In the genomic region with DNA sequence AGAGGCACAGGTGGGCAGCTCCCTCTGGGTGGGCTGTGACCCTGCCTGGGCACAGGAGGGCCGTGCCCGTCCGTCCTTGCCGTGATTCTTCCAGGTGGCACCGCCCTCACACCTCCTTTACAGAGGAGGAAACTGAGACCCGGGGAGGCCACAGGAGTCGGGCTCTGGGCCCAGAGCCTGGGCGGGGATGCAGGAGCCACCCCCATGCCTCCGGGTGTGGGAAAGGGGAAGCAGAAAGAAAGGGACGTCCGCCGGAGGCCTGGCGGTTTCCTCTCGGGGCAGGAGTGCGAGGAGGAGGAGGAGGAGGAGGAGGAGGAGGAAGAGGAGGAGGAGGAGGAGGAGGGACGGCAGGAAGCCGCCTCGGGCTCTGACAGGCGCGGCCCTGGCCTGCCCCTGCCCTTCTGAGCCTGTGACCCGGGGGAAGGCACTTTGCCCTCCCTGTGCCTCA, we compare ENCODE assay signal across 11 cellular contexts. TPM values are rescaled to one million over a fixed set of nuclear protein-coding genes. Genes with fewer than 3 reads are reported as not detected.
DNase-seq lines count a peak whose midpoint lies in the region; ATAC-seq, FAIRE-seq and TF ChIP-seq lines count a peak whose summit lies in the region.
"Had no signal": no experiment of that assay in that cellular context is flagged by ENCODE, and none has a peak within 500 bp of the region (broad histone marks: within the 10 kb centered on the region; RNA-seq: fewer than 3 reads in every experiment).

No MANE protein-coding gene starts in this region.

- TF ChIP-seq POLR2A in thyroid gland (IDR thresholded peaks at IDR 0.05), result no peak

- H3K4me3 ChIP-seq in left ventricle myocardium inferior (peak overlapping the region; percentile 35), thyroid gland (replicated peaks in 1 of 3) (no peak overlapping the region)
- H3K4me3 ChIP-seq: SJSA1 had no signal

- peak; percentile 79 for DNase-seq in activated CD4-positive, alpha-beta T cell treated with anti-CD3 and anti-CD28 coated beads, Interleukin-2, amount 10 ng/mL, durations not matched to agents 24 days and 14 days
- DNase-seq in activated CD4-positive, alpha-beta T cell treated with anti-CD3 and anti-CD28 coated beads for 4 hours, result no peak
- DNase-seq in activated CD8-positive, alpha-beta memory T cell treated with anti-CD3 and anti-CD28 coated beads, Interleukin-2, amount 10 ng/mL, durations not matched to agents 7 days and 5 days, result no peak
- DNase-seq in left ventricle myocardium inferior, result peak; percentile 76
- peak; percentile 23 for DNase-seq in thyroid gland
- DNase-seq in 8988T, result no peak
- DNase-seq in urothelium cell line (ENCODE audit: low spot score), result no peak
- DNase-seq: stimulated activated CD4-positive, alpha-beta T cell treated with anti-CD3 and anti-CD28 coated beads, Interleukin-4, amount 100 ng/mL, for 24 hours had no signal

- ATAC-seq in activated CD8-positive, alpha-beta memory T cell treated with anti-CD3 and anti-CD28 coated beads, Interleukin-2, amount 10 ng/mL, durations not matched to agents 7 days and 5 days, result no peak
- no peak for ATAC-seq in HG03025 (IDR thresholded peaks at IDR 0.05; ENCODE audit: low FRiP score, unreplicated experiment)

- WGBS in thyroid gland, 2 donors, result 76% methylated on average over 18 to 21 of the region's 21 CpGs

- intact Hi-C loops in activated CD4-positive, alpha-beta T cell treated with anti-CD3 and anti-CD28 coated beads, Interleukin-2, amount 10 ng/mL, durations not matched to agents 24 days and 14 days (cut with micrococcal nuclease), result no loop called here
- intact Hi-C loops in left ventricle myocardium inferior (cut with micrococcal nuclease), result no loop called here
- intact Hi-C loops in thyroid gland (cut with DNase I), result no loop called here

- TF ChIP-seq CTCF in left ventricle myocardium inferior (IDR thresholded peaks at IDR 0.05; ENCODE audit: borderline replicate concordance), result no peak
- TF ChIP-seq CTCF in thyroid gland (IDR thresholded peaks at IDR 0.05), result no peak

- H3K27ac Mint-ChIP-seq in activated CD4-positive, alpha-beta T cell treated with anti-CD3 and anti-CD28 coated beads, Interleukin-2, amount 10 ng/mL, durations not matched to agents 24 days and 14 days, result peak overlapping the region; percentile 95
- H3K27ac Mint-ChIP-seq in activated CD8-positive, alpha-beta memory T cell treated with anti-CD3 and anti-CD28 coated beads, Interleukin-2, amount 10 ng/mL, durations not matched to agents 7 days and 5 days, result peak overlapping the region; percentile 75

- H3K36me3 ChIP-seq in left ventricle myocardium inferior, result no peaks in the 10 kb centered on the region
- no peaks in the 10 kb centered on the region for H3K36me3 ChIP-seq in thyroid gland

- H3K27ac ChIP-seq in left ventricle myocardium inferior (replicated peaks) (peak overlapping the region; percentile 97), thyroid gland (peak overlapping the region in 2 of 3 donors; percentile 59 to 71)
- H3K27ac ChIP-seq: SJSA1 had no signal

- CTCF ChIA-PET in activated CD8-positive, alpha-beta memory T cell treated with anti-CD3 and anti-CD28 coated beads, Interleukin-2, amount 10 ng/mL, durations not matched to agents 7 days and 5 days (lab: Charles Lee), result interaction anchor here (0.7 to 4.2 kb wide), 6 partner anchors 8 to 32 kb away, joined by 3 to 25 read pairs (median 8); a partner anchor contains a TSS

- H3K27me3 ChIP-seq in left ventricle myocardium inferior (ENCODE audit: low read depth) (no peaks in the 10 kb centered on the region), thyroid gland (no peaks in the 10 kb centered on the region)
- H3K27me3 ChIP-seq: SJSA1 had no signal

- peaks cover 32% of the 10 kb centered on the region for H3K36me3 Mint-ChIP-seq in activated CD4-positive, alpha-beta T cell treated with anti-CD3 and anti-CD28 coated beads, Interleukin-2, amount 10 ng/mL, durations not matched to agents 24 days and 14 days (ENCODE audit: low read depth)
- H3K36me3 Mint-ChIP-seq in activated CD8-positive, alpha-beta memory T cell treated with anti-CD3 and anti-CD28 coated beads, Interleukin-2, amount 10 ng/mL, durations not matched to agents 7 days and 5 days, result peaks cover 16% of the 10 kb centered on the region

- H3K4me1 ChIP-seq in left ventricle myocardium inferior (peaks cover 100% of the 10 kb centered on the region), thyroid gland (peaks cover 0 to 63% of the 10 kb centered on the region in 2 donors)

- H3K9me3 Mint-ChIP-seq in activated CD4-positive, alpha-beta T cell treated with anti-CD3 and anti-CD28 coated beads, Interleukin-2, amount 10 ng/mL, durations not matched to agents 24 days and 14 days, result no peaks in the 10 kb centered on the region
- H3K9me3 Mint-ChIP-seq in activated CD8-positive, alpha-beta memory T cell treated with anti-CD3 and anti-CD28 coated beads, Interleukin-2, amount 10 ng/mL, durations not matched to agents 7 days and 5 days (ENCODE audit: low read depth), result no peaks in the 10 kb centered on the region

- no peak for FAIRE-seq in urothelium cell line (lab: Jason Lieb, UNC)
- FAIRE-seq: islet of Langerhans had no signal

- peaks cover 75% of the 10 kb centered on the region for H3K4me1 Mint-ChIP-seq in activated CD4-positive, alpha-beta T cell treated with anti-CD3 and anti-CD28 coated beads, Interleukin-2, amount 10 ng/mL, durations not matched to agents 24 days and 14 days
- peaks cover 89% of the 10 kb centered on the region for H3K4me1 Mint-ChIP-seq in activated CD8-positive, alpha-beta memory T cell treated with anti-CD3 and anti-CD28 coated beads, Interleukin-2, amount 10 ng/mL, durations not matched to agents 7 days and 5 days

- H3K9me3 ChIP-seq in left ventricle myocardium inferior (replicated peaks), result no peaks in the 10 kb centered on the region
- no peaks in the 10 kb centered on the region for H3K9me3 ChIP-seq in thyroid gland
- H3K9me3 ChIP-seq: SJSA1 had no signal

- no peaks in the 10 kb centered on the region for H3K27me3 Mint-ChIP-seq in activated CD4-positive, alpha-beta T cell treated with anti-CD3 and anti-CD28 coated beads, Interleukin-2, amount 10 ng/mL, durations not matched to agents 24 days and 14 days
- H3K27me3 Mint-ChIP-seq in activated CD8-positive, alpha-beta memory T cell treated with anti-CD3 and anti-CD28 coated beads, Interleukin-2, amount 10 ng/mL, durations not matched to agents 7 days and 5 days, result no peaks in the 10 kb centered on the region

- peak overlapping the region; percentile 81 for H3K4me3 Mint-ChIP-seq in activated CD4-positive, alpha-beta T cell treated with anti-CD3 and anti-CD28 coated beads, Interleukin-2, amount 10 ng/mL, durations not matched to agents 24 days and 14 days
- no peak overlapping the region for H3K4me3 Mint-ChIP-seq in activated CD8-positive, alpha-beta memory T cell treated with anti-CD3 and anti-CD28 coated beads, Interleukin-2, amount 10 ng/mL, durations not matched to agents 7 days and 5 days

RNA-seq across cellular contexts. Expression of a gene that starts 23.0 kb away (rescaled TPM):
- 43.4 and 44.1 TPM in 2 replicates for total RNA-seq in activated CD4-positive, alpha-beta T cell treated with anti-CD3 and anti-CD28 coated beads, Interleukin-2, amount 10 ng/mL, durations not matched to agents 24 days and 14 days
- 10 to 100 TPM; 24.9 to 51.3 TPM for total RNA-seq in activated CD8-positive, alpha-beta memory T cell treated with anti-CD3 and anti-CD28 coated beads, Interleukin-2, amount 10 ng/mL, durations not matched to agents 7 days and 5 days
- total RNA-seq in left ventricle myocardium inferior (50.5 TPM), thyroid gland (10 to 100 TPM; 14.1 to 36.5 (median 25.6) TPM)

RNA-seq across cellular contexts. Expression of a gene that starts 59.9 kb away (rescaled TPM):
- total RNA-seq in activated CD4-positive, alpha-beta T cell treated with anti-CD3 and anti-CD28 coated beads, Interleukin-2, amount 10 ng/mL, durations not matched to agents 24 days and 14 days, result 2.3 and 3.0 TPM in 2 replicates
- total RNA-seq in activated CD8-positive, alpha-beta memory T cell treated with anti-CD3 and anti-CD28 coated beads, Interleukin-2, amount 10 ng/mL, durations not matched to agents 7 days and 5 days, result 1 to 10 TPM; 2.8 to 3.4 TPM
- total RNA-seq in left ventricle myocardium inferior (29.8 TPM), thyroid gland (10 to 100 TPM in 2 of 4 donors, 1 to 10 TPM in 2; 8.1 to 23.5 (median 15.3) TPM)

Comparison
In these comparisons a context has a peak if more than half of its experiments do, and no peak if none do; other contexts are left out.
1. DNase-seq: peak in activated CD4-positive, alpha-beta T cell treated with anti-CD3 and anti-CD28 coated beads, Interleukin-2, amount 10 ng/mL, durations not matched to agents 24 days and 14 days (single experiment), left ventricle myocardium inferior (single experiment) and thyroid gland (2 of 2); none in activated CD4-positive, alpha-beta T cell treated with anti-CD3 and anti-CD28 coated beads for 4 hours (0 of 2), activated CD8-positive, alpha-beta memory T cell treated with anti-CD3 and anti-CD28 coated beads, Interleukin-2, amount 10 ng/mL, durations not matched to agents 7 days and 5 days (single experiment), 8988T (single experiment) and urothelium cell line (single experiment).